ENCODE assay signal across 9 cellular contexts in the genomic region with DNA sequence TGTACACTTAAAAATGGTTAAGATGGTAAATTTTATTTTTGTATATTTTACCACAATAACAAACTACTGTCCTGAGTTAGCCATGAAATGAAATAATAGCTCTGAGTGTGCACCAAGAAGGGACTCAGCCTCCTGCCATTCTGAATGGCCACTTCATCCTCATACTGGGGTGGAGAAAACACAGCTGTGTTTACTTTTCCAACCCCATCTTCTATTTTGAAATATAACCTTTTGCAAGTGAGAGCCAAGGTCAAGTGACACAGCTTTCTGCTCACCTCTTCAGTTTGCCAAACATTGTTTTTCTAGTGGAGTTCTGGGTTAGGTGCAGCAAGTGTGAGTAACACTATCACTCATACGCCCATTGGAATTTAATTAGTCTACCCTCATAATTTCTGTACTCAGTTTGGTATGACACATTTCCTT.
DNase-seq lines count a peak whose midpoint lies in the region; ATAC-seq, FAIRE-seq and TF ChIP-seq lines count a peak whose summit lies in the region.
"Had no signal": no experiment of that assay in that cellular context is flagged by ENCODE, and none has a peak within 500 bp of the region (broad histone marks: within the 10 kb centered on the region; RNA-seq: fewer than 3 reads in every experiment).

No MANE protein-coding gene starts in this region.

- DNase-seq in COLO668 (lab: John Stamatoyannopoulos, UW; ENCODE audit: unreplicated experiment), result peak; percentile 73
- DNase-seq in HTR-8/SVneo (ENCODE audit: insufficient read length, low spot score), result peak; percentile 10
- DNase-seq in Panc1 (ENCODE audit: low read depth, low spot score), result peak; percentile 98
- DNase-seq in frontal cortex (ENCODE audit: low spot score in 2 of 2), result no peak
- DNase-seq in SKM-1 treated with dmso at 0.1 percent for 144 hours (lab: John Stamatoyannopoulos, UW; ENCODE audit: unreplicated experiment), result no peak
- no peak for DNase-seq in vagina (ENCODE audit: extremely low spot score in 2 of 2)
- DNase-seq: mesendoderm had no signal

- H3K36me3 ChIP-seq in Panc1 (ENCODE audit: control insufficient read depth, insufficient read depth, low read length) (no peaks in the 10 kb centered on the region), vagina (no peaks in the 10 kb centered on the region)

- intact Hi-C loops in Panc1 (cut with micrococcal nuclease; ENCODE audit: unreplicated experiment), result no loop called here
- intact Hi-C loops in vagina (cut with DNase I), result no loop called here

- CTCF ChIA-PET in Panc1 (lab: Charles Lee), result no interaction called here

- no peaks in the 10 kb centered on the region for H3K9me3 ChIP-seq in Panc1 (ENCODE audit: control insufficient read depth, insufficient read depth, low read depth, low read length)
- H3K9me3 ChIP-seq in vagina, result no peaks in the 10 kb centered on the region

- in situ Hi-C loops in Panc1 (cut with HindIII; ENCODE audit: low pct_unique_long_range_greater_than_20kb, low sequenced_read_pairs), result no loop called here

- peak; percentile 90 for ATAC-seq in Panc1
- no peak for ATAC-seq in GM21576 (IDR thresholded peaks at IDR 0.05; ENCODE audit: unreplicated experiment)

- no peaks in the 10 kb centered on the region for H3K27me3 ChIP-seq in Panc1 (ENCODE audit: control insufficient read depth, insufficient read depth, low read length)
- no peaks in the 10 kb centered on the region for H3K27me3 ChIP-seq in vagina

- H3K4me1 ChIP-seq in Panc1 (ENCODE audit: control insufficient read depth, insufficient read depth, low read length) (no peaks in the 10 kb centered on the region), vagina (no peaks in the 10 kb centered on the region)

- H3K27ac ChIP-seq in Panc1 (ENCODE audit: low read length) (no peak overlapping the region), vagina (no peak overlapping the region)

- POLR2A ChIA-PET in Panc1 (lab: Charles Lee), result no interaction called here

- FAIRE-seq in HTR-8/SVneo (lab: Jason Lieb, UNC) (no peak), islet of Langerhans (lab: Jason Lieb, UNC) (peak; percentile 9), frontal cortex (lab: Jason Lieb, UNC) (no peak)

- no TSS peak for BruUV-seq in Panc1 (replicated peaks; lab: Mats Ljungman, UMichigan)

- no peak for TF ChIP-seq POLR2A in vagina (IDR thresholded peaks at IDR 0.05)

- TF ChIP-seq CTCF in Panc1 (IDR thresholded peaks at IDR 0.05) (no peak), vagina (IDR thresholded peaks at IDR 0.05) (no peak)

- H3K4me3 ChIP-seq in Panc1 (ENCODE audit: low read depth in 2 of 2, low read length in 2 of 2) (no peak overlapping the region), vagina (no peak overlapping the region)

Comparison
In these comparisons a context has a peak if more than half of its experiments do, and no peak if none do; other contexts are left out.
1. DNase-seq: peak in COLO668 (single experiment), HTR-8/SVneo (single experiment) and Panc1 (single experiment); none in frontal cortex (0 of 2), SKM-1 treated with dmso at 0.1 percent for 144 hours (single experiment) and vagina (0 of 2).